In genomic region chr7:124310934-124311390, GRCh38 we compare ENCODE assay signal across 16 cellular contexts.
"Had no signal": no experiment of that assay in that cellular context is flagged by ENCODE, and none has a peak within 500 bp of the region (broad histone marks: within the 10 kb centered on the region; RNA-seq: fewer than 3 reads in every experiment).

No MANE protein-coding gene starts in this region.

- H3K27me3 Mint-ChIP-seq: activated CD4-positive, alpha-beta T cell treated with anti-CD3 and anti-CD28 coated beads, Interleukin-2, amount 10 ng/mL, durations not matched to agents 7 days and 5 days; dendritic cell treated with granulocyte-macrophage colony-stimulating factor and Interleukin-4, amounts not matched to agents 40 ng/mL and 50 ng/mL, for 4 days; progenitor cell of endocrine pancreas had no signal

- H3K9me3 ChIP-seq: adrenal gland, esophagus squamous epithelium, tibial artery had no signal

- H3K4me3 Mint-ChIP-seq: activated CD4-positive, alpha-beta T cell treated with anti-CD3 and anti-CD28 coated beads, Interleukin-2, amount 10 ng/mL, durations not matched to agents 7 days and 5 days; activated T-helper 1 cell treated with anti-CD3 and anti-CD28 coated beads, Interleukin-12 subunit alpha, Interleukin-12 subunit beta, Interleukin-2, Interleukin-4 antibody, amounts not matched to agents 30 ng/mL and 10 ng/mL and 1 ng/mL, durations not matched to agents 14 hours and 24 hours and 36 hours; dendritic cell treated with granulocyte-macrophage colony-stimulating factor and Interleukin-4, amounts not matched to agents 40 ng/mL and 50 ng/mL, for 4 days; nephron progenitor cell had no signal

- H3K27ac ChIP-seq: adrenal gland, cardiac muscle cell, esophagus squamous epithelium, tibial artery had no signal

- H3K27ac Mint-ChIP-seq: activated CD4-positive, alpha-beta T cell treated with anti-CD3 and anti-CD28 coated beads, Interleukin-2, amount 10 ng/mL, durations not matched to agents 7 days and 5 days; activated naive CD4-positive, alpha-beta T cell treated with anti-CD3 and anti-CD28 coated beads, Interleukin-2, amount 50 U/mL, for 72 hours; activated T-helper 1 cell treated with anti-CD3 and anti-CD28 coated beads, Interleukin-12 subunit alpha, Interleukin-12 subunit beta, Interleukin-2, Interleukin-4 antibody, amounts not matched to agents 30 ng/mL and 10 ng/mL and 1 ng/mL, durations not matched to agents 14 hours and 24 hours and 36 hours; dendritic cell treated with granulocyte-macrophage colony-stimulating factor and Interleukin-4, amounts not matched to agents 40 ng/mL and 50 ng/mL, for 4 days; nephron progenitor cell; progenitor cell of endocrine pancreas had no signal

- H3K4me1 Mint-ChIP-seq: activated CD4-positive, alpha-beta T cell treated with anti-CD3 and anti-CD28 coated beads, Interleukin-2, amount 10 ng/mL, durations not matched to agents 7 days and 5 days; nephron progenitor cell had no signal

- H3K4me3 ChIP-seq: adrenal gland, cardiac muscle cell, esophagus squamous epithelium, tibial artery had no signal

- H3K36me3 Mint-ChIP-seq: activated naive CD4-positive, alpha-beta T cell treated with anti-CD3 and anti-CD28 coated beads, Interleukin-2, amount 50 U/mL, for 72 hours had no signal

- DNase-seq: activated CD4-positive, alpha-beta T cell treated with anti-CD3 and anti-CD28 coated beads, Interleukin-2, amount 10 ng/mL, durations not matched to agents 7 days and 5 days; activated CD4-positive, CD25-positive, alpha-beta regulatory T cell; activated gamma-delta T cell treated with Interleukin-2 at 50 U/mL for 16 hours; adrenal gland; effector memory CD4-positive, alpha-beta T cell; esophagus squamous epithelium; left cardiac atrium; nephron progenitor cell; stimulated activated CD4-positive, alpha-beta T cell treated with anti-CD3 and anti-CD28 coated beads, Interleukin-2, amount 100 ng/mL, for 24 hours; stimulated activated naive CD4-positive, alpha-beta T cell treated with Interleukin-2 at 50 U/mL for 16 hours; tibial artery had no signal

- H3K36me3 ChIP-seq: adrenal gland, cardiac muscle cell, esophagus squamous epithelium, tibial artery had no signal

- ATAC-seq: activated naive CD4-positive, alpha-beta T cell treated with anti-CD3 and anti-CD28 coated beads, Interleukin-2, amount 50 U/mL, for 72 hours; left cardiac atrium had no signal

- H3K4me1 ChIP-seq: adrenal gland, esophagus squamous epithelium, tibial artery had no signal

- H3K27me3 ChIP-seq: adrenal gland, cardiac muscle cell, esophagus squamous epithelium, tibial artery had no signal

- H3K9me3 Mint-ChIP-seq: activated CD4-positive, alpha-beta T cell treated with anti-CD3 and anti-CD28 coated beads, Interleukin-2, amount 10 ng/mL, durations not matched to agents 7 days and 5 days; dendritic cell treated with granulocyte-macrophage colony-stimulating factor and Interleukin-4, amounts not matched to agents 40 ng/mL and 50 ng/mL, for 4 days; nephron progenitor cell had no signal
